In the genomic region with DNA sequence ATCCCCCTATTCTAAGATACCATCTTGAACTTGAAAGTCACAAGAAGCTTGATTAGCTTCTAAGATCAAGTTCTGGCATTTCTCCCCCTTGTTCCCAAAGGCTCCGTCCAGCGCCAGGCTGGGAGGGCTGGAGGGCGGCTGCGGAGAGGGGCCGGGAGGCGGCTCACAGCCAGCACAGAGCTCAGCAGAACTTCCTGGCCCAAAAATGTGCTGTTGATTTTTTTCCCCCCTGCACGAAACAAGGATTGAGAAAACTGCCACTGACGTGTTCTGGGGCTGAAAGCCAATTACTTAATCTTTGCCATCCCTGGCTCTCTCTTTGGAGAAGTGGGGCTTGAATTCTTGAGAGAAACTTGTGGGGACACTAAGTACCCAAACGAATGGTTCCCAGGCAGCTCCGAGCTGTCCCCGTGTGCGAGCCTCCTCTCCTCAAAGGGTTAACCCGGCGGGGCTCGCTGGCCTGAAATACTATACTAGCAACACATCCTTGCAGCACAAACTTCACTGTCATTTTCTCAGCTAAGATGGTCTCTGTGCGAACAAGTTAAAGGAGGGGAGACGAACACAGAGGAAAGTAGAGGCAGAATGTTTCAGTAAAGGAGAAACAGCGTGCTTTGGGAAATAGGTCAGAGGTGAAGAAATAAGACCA, we compare ENCODE assay signal across 8 cellular contexts. TPM values are rescaled to one million over a fixed set of nuclear protein-coding genes. Genes with fewer than 3 reads are reported as not detected.
DNase-seq lines count a peak whose midpoint lies in the region; ATAC-seq, FAIRE-seq and TF ChIP-seq lines count a peak whose summit lies in the region.

No MANE protein-coding gene starts in this region.

- peaks cover 17% of the 10 kb centered on the region for H3F3A ChIP-seq in smooth muscle cell (ENCODE audit: low read depth)

- H3K4me3 ChIP-seq in keratinocyte (ENCODE audit: control insufficient read depth in 2 of 3, extremely low read depth in 1 of 3, insufficient read depth in 2 of 3, low read depth in 1 of 3, low read length in 3 of 3) (peak overlapping the region; percentile 74 to 99 (median 99)), smooth muscle cell (peak overlapping the region; percentile 67)

- H3K9me3 ChIP-seq in CD4-positive, alpha-beta T cell (ENCODE audit: control insufficient read depth, low read length), result no peaks in the 10 kb centered on the region
- no peaks in the 10 kb centered on the region for H3K9me3 ChIP-seq in keratinocyte (ENCODE audit: control insufficient read depth, low read depth, low read length)
- H3K9me3 ChIP-seq in smooth muscle cell (replicated peaks; ENCODE audit: low read depth), result no peaks in the 10 kb centered on the region

- dilution Hi-C loops in keratinocyte (cut with MboI; ENCODE audit: extremely low pct_ligation_motif_present, low sequenced_read_pairs), result no loop called here

- peaks cover 19% of the 10 kb centered on the region for H3K36me3 Mint-ChIP-seq in CD4-positive, alpha-beta T cell (ENCODE audit: low read depth)
- H3K36me3 Mint-ChIP-seq in T-cell, result peaks cover 4% of the 10 kb centered on the region

- TF ChIP-seq CTCF in CD4-positive, alpha-beta T cell (IDR thresholded peaks at IDR 0.05), result no peak
- TF ChIP-seq CTCF in keratinocyte (optimal IDR thresholded peaks at IDR 0.05 in 1 of 3, IDR thresholded peaks at IDR 0.05 in 1 of 3, conservative IDR thresholded peaks at IDR 0.05 in 1 of 3; ENCODE audit: extremely low read depth in 1 of 3, insufficient read depth in 2 of 3, low read length in 3 of 3) (no peak), smooth muscle cell (IDR thresholded peaks at IDR 0.05; ENCODE audit: borderline replicate concordance, insufficient read depth, poor library complexity, severe bottlenecking) (no peak)

- intact Hi-C loops in CD4-positive, alpha-beta T cell (cut with DNase I, micrococcal nuclease), result loop anchor here in 1 of 2 experiments (10.0 kb wide), 1 partner anchor 350 kb away; a partner anchor contains a TSS

- H3K9me3 Mint-ChIP-seq in CD4-positive, alpha-beta T cell, result no peaks in the 10 kb centered on the region
- H3K9me3 Mint-ChIP-seq in T-cell, result no peaks in the 10 kb centered on the region

- H3K4me3 Mint-ChIP-seq in CD4-positive, alpha-beta T cell, result peak overlapping the region; percentile 95
- H3K4me3 Mint-ChIP-seq in T-cell, result peak overlapping the region; percentile 88 to 91 (median 89)

- CTCF ChIA-PET in CD4-positive, alpha-beta T cell (lab: Charles Lee), result interaction anchor here (1.0 to 2.0 kb wide), 4 partner anchors 14 to 346 kb away, joined by 3 to 5 read pairs (median 3); a partner anchor contains a TSS
- CTCF ChIA-PET in T-cell (lab: Charles Lee), result interaction anchor here (0.6 to 2.1 kb wide), 5 partner anchors 25 to 550 kb away, joined by 3 to 15 read pairs (median 4); a partner anchor contains a TSS

- peak overlapping the region; percentile 92 for H3K27ac Mint-ChIP-seq in CD4-positive, alpha-beta T cell
- peak overlapping the region; percentile 91 to 95 for H3K27ac Mint-ChIP-seq in T-cell

- POLR2A ChIA-PET in CD4-positive, alpha-beta T cell (lab: Charles Lee), result interaction anchor here (0.7 to 2.6 kb wide), 14 partner anchors 9 to 790 kb away, joined by 3 to 40 read pairs (median 3); a partner anchor contains a TSS
- POLR2A ChIA-PET in T-cell (lab: Charles Lee), result interaction anchor here in 1 of 2 donors (0.5 to 1.1 kb wide), 7 partner anchors 14 to 480 kb away, joined by 3 to 5 read pairs (median 4); no protein-coding TSS in a partner anchor

- DNase-seq in CD4-positive, alpha-beta T cell, result peak in 5 of 10 experiments; percentile 8 to 13 (median 10)
- DNase-seq in T-cell, result peak in 28 of 34 experiments; percentile 2 to 41 (median 18)
- peak in 46 of 61 donors; percentile 13 to 82 (median 52) for DNase-seq in caudate nucleus (lab: John Stamatoyannopoulos, UW)
- DNase-seq in keratinocyte (ENCODE audit: low read depth, low spot score), result no peak
- DNase-seq in smooth muscle cell (lab: John Stamatoyannopoulos, UW; ENCODE audit: unreplicated experiment), result peak; percentile 31
- DNase-seq in epidermal melanocyte (ENCODE audit: insufficient read length, low spot score), result no peak

- peak; percentile 60 for ATAC-seq in CD4-positive, alpha-beta T cell (ENCODE audit: poor library complexity)
- ATAC-seq in GM19351 (IDR thresholded peaks at IDR 0.05; ENCODE audit: unreplicated experiment), result peak; percentile 39
- peak; percentile 49 for ATAC-seq in HG03354 (IDR thresholded peaks at IDR 0.05; ENCODE audit: poor library complexity, severe bottlenecking, unreplicated experiment)
- peak; percentile 51 to 70 (median 58) for ATAC-seq in T-cell (replicated peaks in 1 of 4)

- H2AFZ ChIP-seq in keratinocyte (ENCODE audit: control insufficient read depth, low read length) (peak overlapping the region; percentile 72), smooth muscle cell (ENCODE audit: low read depth) (peak overlapping the region; percentile 93)

- H3K4me1 ChIP-seq in keratinocyte (ENCODE audit: control insufficient read depth, extremely low read depth, insufficient read depth, low read length) (peaks cover 40% of the 10 kb centered on the region), smooth muscle cell (ENCODE audit: low read depth) (peaks cover 27% of the 10 kb centered on the region)

- peaks cover 61% of the 10 kb centered on the region for H3K4me1 Mint-ChIP-seq in CD4-positive, alpha-beta T cell (ENCODE audit: low read depth)
- peaks cover 54 to 56% (median 55%) of the 10 kb centered on the region in 3 donors for H3K4me1 Mint-ChIP-seq in T-cell

- no peak for FAIRE-seq in keratinocyte (lab: Jason Lieb, UNC)

- H3K79me2 ChIP-seq in keratinocyte (ENCODE audit: control insufficient read depth, insufficient read depth, low read length), result peaks cover 54% of the 10 kb centered on the region
- H3K79me2 ChIP-seq in smooth muscle cell (ENCODE audit: low read depth), result peaks cover 14% of the 10 kb centered on the region

- H3K4me2 ChIP-seq in keratinocyte (ENCODE audit: control insufficient read depth, extremely low read depth, insufficient read depth, low read depth, low read length) (peak overlapping the region; percentile 97), smooth muscle cell (peak overlapping the region; percentile 85)

- H3K9me1 ChIP-seq in keratinocyte (ENCODE audit: control insufficient read depth, extremely low read depth, insufficient read depth, low read length), result no peaks in the 10 kb centered on the region

- H3K27ac ChIP-seq in CD4-positive, alpha-beta T cell (ENCODE audit: low read depth, low read length), result peak overlapping the region; percentile 66
- peak overlapping the region; percentile 89 for H3K27ac ChIP-seq in caudate nucleus (ENCODE audit: low read depth, low read length)
- H3K27ac ChIP-seq in keratinocyte (ENCODE audit: control insufficient read depth, insufficient read depth, low read length), result peak overlapping the region; percentile 100
- H3K27ac ChIP-seq in smooth muscle cell (ENCODE audit: low read depth), result peak overlapping the region; percentile 95

- 1% methylated on average over 18 of the region's 18 CpGs for WGBS in smooth muscle cell (ENCODE audit: low lambda C conversion rate)

- H3K36me3 ChIP-seq in keratinocyte (ENCODE audit: control insufficient read depth in 2 of 2, extremely low read depth in 1 of 2, insufficient read depth in 2 of 2, low read length in 2 of 2), result peaks cover 7 to 24% of the 10 kb centered on the region in 2 experiments
- H3K36me3 ChIP-seq in smooth muscle cell (ENCODE audit: low read depth), result no peaks in the 10 kb centered on the region

- H3K27me3 ChIP-seq in CD4-positive, alpha-beta T cell (ENCODE audit: control insufficient read depth, insufficient read depth, low read length), result no peaks in the 10 kb centered on the region
- H3K27me3 ChIP-seq in keratinocyte (ENCODE audit: control insufficient read depth, extremely low read depth, insufficient read depth, low read length) (no peaks in the 10 kb centered on the region), smooth muscle cell (ENCODE audit: low read depth) (no peaks in the 10 kb centered on the region)

- H3K9ac ChIP-seq in keratinocyte (ENCODE audit: control insufficient read depth, extremely low read depth, insufficient read depth, low read length) (peak overlapping the region; percentile 99), smooth muscle cell (ENCODE audit: low read depth) (peak overlapping the region; percentile 84)

- H4K20me1 ChIP-seq in keratinocyte (ENCODE audit: control insufficient read depth, extremely low read depth, insufficient read depth, low read length), result no peaks in the 10 kb centered on the region
- peaks cover 6% of the 10 kb centered on the region for H4K20me1 ChIP-seq in smooth muscle cell (ENCODE audit: low read depth)

- no peaks in the 10 kb centered on the region for H3K27me3 Mint-ChIP-seq in CD4-positive, alpha-beta T cell
- no peaks in the 10 kb centered on the region for H3K27me3 Mint-ChIP-seq in T-cell

RNA-seq across cellular contexts. Expression of a gene that starts 0.5 kb away (rescaled TPM):
- total RNA-seq in CD4-positive, alpha-beta T cell, result 10 to 100 TPM; 23.6 to 24.8 TPM
- total RNA-seq in T-cell (10 to 100 TPM; 13.8 to 21.8 (median 20.6) TPM), smooth muscle cell (13.1 and 21.2 TPM in 2 replicates)
- polyA plus RNA-seq in keratinocyte (76.8 to 81.6 TPM (median 81.1 TPM) in 3 replicates), smooth muscle cell (10.2 and 17.1 TPM in 2 replicates)
- polyA plus RNA-seq in keratinocyte (2011; ENCODE audit: low read depth), result 47.7 TPM
- 83.9 and 87.4 TPM in 2 replicates for polyA plus RNA-seq in keratinocyte (2011; cell fraction: cytosol; rRNA removed)
- 81.5 and 96.9 TPM in 2 replicates for polyA plus RNA-seq in keratinocyte (2011; cell fraction: nucleus; rRNA removed)
- 74.8 and 75.5 TPM in 2 replicates for polyA plus RNA-seq in keratinocyte (2012; ENCODE audit: low replicate concordance)
- polyA minus RNA-seq in keratinocyte, result 89.6 to 152 TPM (median 117 TPM) in 3 replicates
- 76.4 TPM for polyA minus RNA-seq in keratinocyte (2011; cell fraction: cytosol; rRNA and poly(A)+ RNA removed)
- polyA minus RNA-seq in keratinocyte (2011; cell fraction: nucleus; rRNA and poly(A)+ RNA removed), result 48.5 and 58.3 TPM in 2 replicates

Comparison
In these comparisons a context has a peak if more than half of its experiments do, and no peak if none do; other contexts are left out.
1. DNase-seq: peak in T-cell (28 of 34), caudate nucleus (46 of 61) and smooth muscle cell (single experiment); none in keratinocyte (single experiment) and epidermal melanocyte (single experiment).
2. Peak in every context shown above with its lines, with median percentiles within 50 percentile points of each other: ATAC-seq and H3K27ac ChIP-seq.